8 cellular contexts compared by ENCODE assay signal in the genomic region with DNA sequence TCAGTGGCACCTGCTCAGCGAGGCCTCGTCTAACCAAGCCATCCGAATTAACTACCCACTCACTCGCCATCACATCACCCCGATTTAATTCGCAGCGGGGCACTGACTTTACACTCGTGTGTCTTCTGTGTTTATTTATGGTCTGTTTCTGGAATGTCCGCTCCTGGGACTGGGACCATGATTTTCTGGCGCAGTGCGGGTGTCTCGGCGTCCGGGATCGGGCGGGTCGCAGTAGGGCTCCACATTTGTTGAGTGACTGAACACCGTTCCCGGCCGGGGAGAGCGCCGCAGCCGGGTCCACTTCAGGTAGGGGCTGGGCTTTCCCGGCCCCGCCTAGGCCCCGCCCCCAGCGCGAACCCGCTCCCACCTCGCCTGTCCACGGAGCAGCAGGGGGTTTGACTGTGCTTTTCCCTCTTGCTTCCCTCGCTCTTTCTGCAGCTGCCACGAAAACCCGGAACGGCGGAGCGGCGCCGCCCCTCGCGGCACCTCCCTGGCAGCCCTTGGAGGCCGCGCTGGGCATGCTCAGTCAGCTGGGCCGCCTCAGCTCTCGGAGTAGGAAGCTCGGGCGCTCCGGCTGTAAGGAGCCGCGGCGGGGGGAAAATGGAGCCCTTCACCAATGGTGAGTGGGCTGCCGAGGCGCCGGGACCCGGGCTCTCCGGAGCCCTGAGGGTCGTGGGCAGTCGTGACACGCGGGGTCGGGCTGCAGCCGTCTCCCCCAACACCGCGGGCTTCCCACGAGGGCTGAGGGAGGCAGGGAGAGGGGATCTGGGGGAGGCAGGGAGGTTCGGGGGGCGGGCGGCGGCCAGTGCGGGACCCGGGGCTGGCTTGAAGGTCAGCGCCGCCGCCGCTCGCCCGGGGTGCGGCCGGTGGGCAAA. TPM values are rescaled to one million over a fixed set of nuclear protein-coding genes. Genes with fewer than 3 reads are reported as not detected.
A peak's percentile ranks its signal among the peaks of the same experiment; 100 is the strongest.
DNase-seq lines count a peak whose midpoint lies in the region; ATAC-seq and TF ChIP-seq lines count a peak whose summit lies in the region.

A gene (plus strand): TSS at position 525 of the 875 bp plus-strand sequence. CDS start 76 bp downstream, at position 601.

- peak within 1 kb of the TSS; percentile 88 for H3K9ac ChIP-seq in KMS-11

- 0% methylated on average over 6 of the region's 79 CpGs for WGBS in esophagus muscularis mucosa

- peak within 1 kb of the TSS; percentile 95 for H2AFZ ChIP-seq in KMS-11 (ENCODE audit: low read depth)

- H3K4me3 Mint-ChIP-seq in activated T-cell treated with anti-CD3 and anti-CD28 coated beads, Interleukin-2, amount 50 U/mL, for 72 hours: peak within 1 kb of the TSS; percentile 93 to 99

- H3K9me3 ChIP-seq in Peyer's patch: no peaks in the 10 kb centered on the region
- no peaks in the 10 kb centered on the region for H3K9me3 ChIP-seq in esophagus muscularis mucosa

- H3K27me3 Mint-ChIP-seq in activated T-cell treated with anti-CD3 and anti-CD28 coated beads, Interleukin-2, amount 50 U/mL, for 72 hours (ENCODE audit: low read depth): no peaks in the 10 kb centered on the region

- no peak for TF ChIP-seq CTCF in KMS-11 (conservative IDR thresholded peaks at IDR 0.05; ENCODE audit: low read depth, low read length)
- peak in 2 of 6 experiments; percentile 18 to 25 for TF ChIP-seq CTCF in Peyer's patch (IDR thresholded peaks at IDR 0.05)
- no peak for TF ChIP-seq CTCF in esophagus muscularis mucosa (IDR thresholded peaks at IDR 0.05)

- TF ChIP-seq POLR2A in Peyer's patch (IDR thresholded peaks at IDR 0.05) (peak; percentile 85 to 88), esophagus muscularis mucosa (IDR thresholded peaks at IDR 0.05; ENCODE audit: low read depth) (peak; percentile 76)

- intact Hi-C loops in esophagus muscularis mucosa (cut with DNase I): loop anchor here (5.0 to 10.0 kb wide), 3 partner anchors 58 to 229 kb away; a partner anchor contains a TSS

- peak; percentile 45 for ATAC-seq in GM21737 (IDR thresholded peaks at IDR 0.05; ENCODE audit: unreplicated experiment)
- peak; percentile 69 to 70 for ATAC-seq in activated T-cell treated with anti-CD3 and anti-CD28 coated beads, Interleukin-2, amount 50 U/mL, for 72 hours (replicated peaks in 1 of 2)

- H3K36me3 ChIP-seq in KMS-11 (ENCODE audit: insufficient read depth) (no peaks in the 10 kb centered on the region), Peyer's patch (no peaks in the 10 kb centered on the region), esophagus muscularis mucosa (no peaks in the 10 kb centered on the region)

- H3K36me3 Mint-ChIP-seq in activated T-cell treated with anti-CD3 and anti-CD28 coated beads, Interleukin-2, amount 50 U/mL, for 72 hours (ENCODE audit: insufficient read depth in 2 of 2): peaks cover 2 to 5% of the 10 kb centered on the region in 2 donors

- peaks cover 42% of the 10 kb centered on the region for H3K79me2 ChIP-seq in KMS-11 (ENCODE audit: insufficient read depth, low read depth)

- peak; percentile 99 for DNase-seq in DMS53 (lab: John Stamatoyannopoulos, UW)
- peak; percentile 94 to 99 (median 98) for DNase-seq in Peyer's patch
- DNase-seq in activated T-cell treated with anti-CD3 and anti-CD28 coated beads, Interleukin-2, amount 50 U/mL, for 72 hours: peak; percentile 97
- peak; percentile 98 for DNase-seq in esophagus muscularis mucosa (ENCODE audit: extremely low spot score)
- peak; percentile 98 for DNase-seq in myocyte (ENCODE audit: low read depth)
- peak; percentile 93 for DNase-seq in stimulated activated CD8-positive, alpha-beta memory T cell treated with anti-CD3 and anti-CD28 coated beads, Interleukin-7, amount 100 ng/mL, for 48 hours (ENCODE audit: extremely low read depth in 1 of 2, low read depth in 1 of 2)

- H4K20me1 ChIP-seq in KMS-11 (ENCODE audit: insufficient read depth): no peaks in the 10 kb centered on the region

- H3K4me2 ChIP-seq in KMS-11: peak within 1 kb of the TSS; percentile 79

- H3K4me3 ChIP-seq in KMS-11 (IDR thresholded peaks at IDR 0.05; ENCODE audit: insufficient read depth, low read depth, low read length) (peak within 1 kb of the TSS; percentile 14), Peyer's patch (peak within 1 kb of the TSS; percentile 69 to 97 (median 85)), esophagus muscularis mucosa (peak within 1 kb of the TSS; percentile 87 to 95 (median 92))

- H3K27me3 ChIP-seq in KMS-11 (ENCODE audit: insufficient read depth, low read depth) (no peaks in the 10 kb centered on the region), Peyer's patch (no peaks in the 10 kb centered on the region), esophagus muscularis mucosa (no peaks in the 10 kb centered on the region)

- peaks cover 71% of the 10 kb centered on the region for H3K4me1 Mint-ChIP-seq in activated T-cell treated with anti-CD3 and anti-CD28 coated beads, Interleukin-2, amount 50 U/mL, for 72 hours (ENCODE audit: low read depth)

- H3K27ac Mint-ChIP-seq in activated T-cell treated with anti-CD3 and anti-CD28 coated beads, Interleukin-2, amount 50 U/mL, for 72 hours: peak within 1 kb of the TSS; percentile 99

- no peak for TF ChIP-seq EP300 in esophagus muscularis mucosa (IDR thresholded peaks at IDR 0.05)

- H3K4me1 ChIP-seq in KMS-11 (ENCODE audit: low read depth, poor library complexity, severe bottlenecking) (peaks cover 54% of the 10 kb centered on the region), Peyer's patch (peaks cover 0 to 34% (median 14%) of the 10 kb centered on the region in 4 donors), esophagus muscularis mucosa (peaks cover 37 to 65% (median 60%) of the 10 kb centered on the region in 4 donors)

- H3K27ac ChIP-seq in KMS-11 (peak within 1 kb of the TSS; percentile 86), Peyer's patch (peak within 1 kb of the TSS; percentile 94 to 99 (median 98)), esophagus muscularis mucosa (replicated peaks in 1 of 4) (peak within 1 kb of the TSS; percentile 97 to 98 (median 98))

- no peaks in the 10 kb centered on the region for H3K9me3 Mint-ChIP-seq in activated T-cell treated with anti-CD3 and anti-CD28 coated beads, Interleukin-2, amount 50 U/mL, for 72 hours

RNA-seq across cellular contexts. Expression of the gene that starts here (rescaled TPM):
- 10 to 100 TPM; 28.9 to 64.4 (median 38.5) TPM for total RNA-seq in Peyer's patch
- 10 to 100 TPM; 75.7 to 80.3 TPM for total RNA-seq in activated T-cell treated with anti-CD3 and anti-CD28 coated beads, Interleukin-2, amount 50 U/mL, for 72 hours
- total RNA-seq in esophagus muscularis mucosa: 10 to 100 TPM; 55.2 to 80.2 (median 65.6) TPM
- 40.5 and 41.4 TPM in 2 replicates for total RNA-seq in myocyte
- 6.2 TPM for polyA plus RNA-seq in myocyte (2012)

Comparison
In these comparisons a context has a peak if more than half of its experiments do, and no peak if none do; other contexts are left out.
1. Peak in every context shown above with its lines: DNase-seq, ATAC-seq, H3K4me3 ChIP-seq and H3K27ac ChIP-seq.
2. H3K4me3 ChIP-seq: peak in every context shown above with its lines; median percentile 92 in esophagus muscularis mucosa; 85 in Peyer's patch; 14 in KMS-11.